In the genomic region with DNA sequence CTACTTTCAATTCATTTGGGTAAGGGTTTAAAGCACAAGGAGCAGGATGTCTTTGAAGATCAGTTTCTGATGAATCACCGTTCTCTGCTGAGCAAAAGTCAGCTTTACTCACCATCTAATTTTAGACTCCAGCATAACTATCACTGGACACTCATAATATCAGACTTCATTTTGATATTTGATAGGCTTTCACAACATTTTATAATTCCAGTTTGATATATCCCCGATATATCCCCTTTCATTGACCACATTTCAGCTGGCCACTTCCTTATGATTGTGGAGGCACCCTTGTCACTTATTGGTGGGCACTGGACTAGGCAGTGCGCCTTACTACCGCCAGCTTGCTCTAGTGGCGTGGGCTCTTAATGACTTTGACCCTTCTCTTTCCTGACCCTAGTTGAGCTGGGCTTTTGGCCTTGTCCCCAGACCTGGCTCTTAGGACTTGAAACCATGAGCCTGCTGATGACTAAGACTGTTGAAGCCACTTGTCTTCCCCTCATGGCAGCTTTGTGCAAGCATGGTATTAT, we compare ENCODE assay signal across 10 cellular contexts. TPM values are rescaled to one million over a fixed set of nuclear protein-coding genes. Genes with fewer than 3 reads are reported as not detected.
DNase-seq lines count a peak whose midpoint lies in the region; ATAC-seq and TF ChIP-seq lines count a peak whose summit lies in the region.
"Had no signal": no experiment of that assay in that cellular context is flagged by ENCODE, and none has a peak within 500 bp of the region (broad histone marks: within the 10 kb centered on the region; RNA-seq: fewer than 3 reads in every experiment).

No MANE protein-coding gene starts in this region.

- WGBS in SK-N-SH (ENCODE audit: low lambda C conversion rate), result 60% methylated on average over 5 of the region's 5 CpGs
- 92% methylated on average over 5 of the region's 5 CpGs for WGBS in testis, 2 donors

- peak in 1 of 2 experiments; percentile 36; a peak in 1 of 4 replicates for TF ChIP-seq EP300 in SK-N-SH (IDR thresholded peaks at IDR 0.05; ENCODE audit: borderline replicate concordance in 1 of 2, low read depth in 1 of 2, low read length in 1 of 2)

- POLR2A ChIA-PET in activated CD8-positive, alpha-beta T cell treated with anti-CD3 and anti-CD28 coated beads for 36 hours (lab: Charles Lee), result no interaction called here
- POLR2A ChIA-PET in activated CD8-positive, alpha-beta T cell treated with anti-CD3 and anti-CD28 coated beads, Interleukin-2, amount 10 ng/mL, durations not matched to agents 7 days and 5 days (lab: Charles Lee), result no interaction called here
- POLR2A ChIA-PET in SK-N-SH (lab: Yijun Ruan, JAX), result no interaction called here
- POLR2A ChIA-PET in naive thymus-derived CD8-positive, alpha-beta T cell (lab: Charles Lee), result interaction anchor here (0.5 kb wide), 1 partner anchor 33 kb away, joined by 4 read pairs; no protein-coding TSS in a partner anchor

- H3K4me3 Mint-ChIP-seq in activated CD8-positive, alpha-beta T cell treated with anti-CD3 and anti-CD28 coated beads for 36 hours, result no peak overlapping the region
- H3K4me3 Mint-ChIP-seq in activated CD8-positive, alpha-beta T cell treated with anti-CD3 and anti-CD28 coated beads, Interleukin-2, amount 10 ng/mL, durations not matched to agents 7 days and 5 days, result no peak overlapping the region
- no peak overlapping the region for H3K4me3 Mint-ChIP-seq in naive thymus-derived CD8-positive, alpha-beta T cell
- H3K4me3 Mint-ChIP-seq: CD4-positive, CD25-positive, alpha-beta regulatory T cell had no signal

- H3F3A ChIP-seq in SK-N-SH (replicated peaks; ENCODE audit: insufficient read depth), result peaks cover 35% of the 10 kb centered on the region

- intact Hi-C loops in activated CD8-positive, alpha-beta T cell treated with anti-CD3 and anti-CD28 coated beads for 36 hours (cut with micrococcal nuclease), result no loop called here
- intact Hi-C loops in testis (cut with DNase I; ENCODE audit: low total_unique reads), result no loop called here

- H3K9ac ChIP-seq in SK-N-SH (0 out of 2 replicates have a peak overlapping the region, but pooled peaks have one; percentile 44), subcutaneous abdominal adipose tissue (ENCODE audit: low read length in 5 of 5) (no peak overlapping the region)

- H3K27me3 ChIP-seq in SK-N-SH (ENCODE audit: insufficient read depth) (no peaks in the 10 kb centered on the region), subcutaneous abdominal adipose tissue (ENCODE audit: control insufficient read depth in 5 of 5, insufficient read depth in 4 of 5, low read length in 5 of 5) (no peaks in the 10 kb centered on the region), testis (no peaks in the 10 kb centered on the region)

- TF ChIP-seq CTCF in activated CD8-positive, alpha-beta T cell treated with anti-CD3 and anti-CD28 coated beads for 36 hours (IDR thresholded peaks at IDR 0.05), result no peak
- TF ChIP-seq CTCF in SK-N-SH (IDR thresholded peaks at IDR 0.05) (no peak), foreskin fibroblast (IDR thresholded peaks at IDR 0.05; ENCODE audit: low read depth, low read length) (no peak), testis (IDR thresholded peaks at IDR 0.05) (no peak)

- 0 out of 4 replicates have a peak overlapping the region, but pooled peaks of 1 of the 2 experiments have one; percentile 10 for H3K4me3 ChIP-seq in SK-N-SH (ENCODE audit: low read depth in 2 of 2, low read length in 1 of 2)
- H3K4me3 ChIP-seq in foreskin fibroblast (ENCODE audit: low read depth in 1 of 2, low read length in 2 of 2), result no peak overlapping the region
- H3K4me3 ChIP-seq in subcutaneous abdominal adipose tissue (ENCODE audit: low read depth in 1 of 5, low read length in 5 of 5), result no peak overlapping the region
- H3K4me3 ChIP-seq in testis, result no peak overlapping the region

- H3K36me3 Mint-ChIP-seq in activated CD8-positive, alpha-beta T cell treated with anti-CD3 and anti-CD28 coated beads for 36 hours (ENCODE audit: low read depth), result no peaks in the 10 kb centered on the region
- H3K36me3 Mint-ChIP-seq in activated CD8-positive, alpha-beta T cell treated with anti-CD3 and anti-CD28 coated beads, Interleukin-2, amount 10 ng/mL, durations not matched to agents 7 days and 5 days (ENCODE audit: low read depth), result no peaks in the 10 kb centered on the region
- no peaks in the 10 kb centered on the region for H3K36me3 Mint-ChIP-seq in naive thymus-derived CD8-positive, alpha-beta T cell
- H3K36me3 Mint-ChIP-seq: CD4-positive, CD25-positive, alpha-beta regulatory T cell had no signal

- H4K20me1 ChIP-seq in SK-N-SH (ENCODE audit: insufficient read depth), result no peaks in the 10 kb centered on the region

- H3K4me1 ChIP-seq in SK-N-SH (ENCODE audit: control insufficient read depth in 1 of 2, insufficient read depth in 2 of 2, low read depth in 1 of 2, low read length in 1 of 2) (peaks cover 28 to 41% of the 10 kb centered on the region in 2 experiments), subcutaneous abdominal adipose tissue (ENCODE audit: control insufficient read depth in 5 of 5, insufficient read depth in 5 of 5, low read length in 5 of 5) (peaks cover 0 to 37% (median 29%) of the 10 kb centered on the region in 5 donors), testis (no peaks in the 10 kb centered on the region)

- H3K36me3 ChIP-seq in SK-N-SH (replicated peaks in 1 of 2; ENCODE audit: control insufficient read depth in 1 of 2, insufficient read depth in 2 of 2, low read length in 1 of 2) (no peaks in the 10 kb centered on the region), subcutaneous abdominal adipose tissue (ENCODE audit: control insufficient read depth in 5 of 5, insufficient read depth in 5 of 5, low read length in 5 of 5) (peaks cover 0 to 3% (median 0%) of the 10 kb centered on the region in 5 donors), testis (ENCODE audit: low read depth, missing control alignments) (no peaks in the 10 kb centered on the region)

- TF ChIP-seq RAD21 in SK-N-SH (IDR thresholded peaks at IDR 0.05; ENCODE audit: low read length), result no peak

- CTCF ChIA-PET in activated CD8-positive, alpha-beta T cell treated with anti-CD3 and anti-CD28 coated beads for 36 hours (lab: Charles Lee), result interaction anchor here (0.8 to 1.3 kb wide), 4 partner anchors 15 to 131 kb away, joined by 3 read pairs; no protein-coding TSS in a partner anchor
- CTCF ChIA-PET in activated CD8-positive, alpha-beta T cell treated with anti-CD3 and anti-CD28 coated beads, Interleukin-2, amount 10 ng/mL, durations not matched to agents 7 days and 5 days (lab: Charles Lee), result interaction anchor here (1.0 to 1.6 kb wide), 4 partner anchors 18 to 253 kb away, joined by 3 to 7 read pairs (median 4); no protein-coding TSS in a partner anchor
- CTCF ChIA-PET in SK-N-SH (lab: Yijun Ruan, JAX), result interaction anchor here (1.4 kb wide), 1 partner anchor 130 kb away, joined by 5 read pairs; no protein-coding TSS in a partner anchor

- no peaks in the 10 kb centered on the region for H3K9me2 ChIP-seq in SK-N-SH

- no peak overlapping the region for H3K27ac Mint-ChIP-seq in activated CD8-positive, alpha-beta T cell treated with anti-CD3 and anti-CD28 coated beads for 36 hours
- no peak overlapping the region for H3K27ac Mint-ChIP-seq in activated CD8-positive, alpha-beta T cell treated with anti-CD3 and anti-CD28 coated beads, Interleukin-2, amount 10 ng/mL, durations not matched to agents 7 days and 5 days
- H3K27ac Mint-ChIP-seq in naive thymus-derived CD8-positive, alpha-beta T cell, result no peak overlapping the region
- H3K27ac Mint-ChIP-seq: CD4-positive, CD25-positive, alpha-beta regulatory T cell had no signal

- H2AFZ ChIP-seq in SK-N-SH (ENCODE audit: low read depth), result peak overlapping the region; percentile 14; the same call in 1 of the 2 replicates

- no peaks in the 10 kb centered on the region for H3K9me3 Mint-ChIP-seq in activated CD8-positive, alpha-beta T cell treated with anti-CD3 and anti-CD28 coated beads for 36 hours
- H3K9me3 Mint-ChIP-seq in activated CD8-positive, alpha-beta T cell treated with anti-CD3 and anti-CD28 coated beads, Interleukin-2, amount 10 ng/mL, durations not matched to agents 7 days and 5 days (ENCODE audit: insufficient read depth), result no peaks in the 10 kb centered on the region
- H3K9me3 Mint-ChIP-seq in naive thymus-derived CD8-positive, alpha-beta T cell, result no peaks in the 10 kb centered on the region
- H3K9me3 Mint-ChIP-seq: CD4-positive, CD25-positive, alpha-beta regulatory T cell had no signal

- TF ChIP-seq POLR2A in testis (IDR thresholded peaks at IDR 0.05), result no peak

- no peaks in the 10 kb centered on the region; the same call in 1 of the 2 replicates for H3K79me2 ChIP-seq in SK-N-SH (ENCODE audit: insufficient read depth)

- no peak for DNase-seq in activated CD8-positive, alpha-beta T cell treated with anti-CD3 and anti-CD28 coated beads for 36 hours
- no peak for DNase-seq in activated CD8-positive, alpha-beta T cell treated with anti-CD3 and anti-CD28 coated beads, Interleukin-2, amount 10 ng/mL, durations not matched to agents 7 days and 5 days
- DNase-seq in SK-N-SH (no peak), foreskin fibroblast (peak; percentile 76 to 88), testis (no peak)
- DNase-seq in naive thymus-derived CD8-positive, alpha-beta T cell, result no peak
- DNase-seq: NCI-H2081 treated with DMSO at 0.1 percent for 48 hours had no signal

- ATAC-seq in activated CD8-positive, alpha-beta T cell treated with anti-CD3 and anti-CD28 coated beads for 36 hours, result peak; percentile 81
- ATAC-seq in activated CD8-positive, alpha-beta T cell treated with anti-CD3 and anti-CD28 coated beads, Interleukin-2, amount 10 ng/mL, durations not matched to agents 7 days and 5 days, result no peak
- no peak for ATAC-seq in naive thymus-derived CD8-positive, alpha-beta T cell
- no peak for ATAC-seq in GM19455 (IDR thresholded peaks at IDR 0.05; ENCODE audit: unreplicated experiment)

- peaks cover 28% of the 10 kb centered on the region for H3K4me1 Mint-ChIP-seq in activated CD8-positive, alpha-beta T cell treated with anti-CD3 and anti-CD28 coated beads for 36 hours (ENCODE audit: low read depth)
- H3K4me1 Mint-ChIP-seq in activated CD8-positive, alpha-beta T cell treated with anti-CD3 and anti-CD28 coated beads, Interleukin-2, amount 10 ng/mL, durations not matched to agents 7 days and 5 days (ENCODE audit: low read depth), result peaks cover 24% of the 10 kb centered on the region
- peaks cover 0 to 5% (median 1%) of the 10 kb centered on the region in 4 donors for H3K4me1 Mint-ChIP-seq in naive thymus-derived CD8-positive, alpha-beta T cell

- H3K27ac ChIP-seq in SK-N-SH (ENCODE audit: low read depth in 2 of 2, low read length in 1 of 2) (peak overlapping the region in 1 of 2 experiments; percentile 86; a peak in 2 of 4 replicates), subcutaneous abdominal adipose tissue (ENCODE audit: low read depth, low read length) (peak overlapping the region; percentile 57), testis (no peak overlapping the region)

- H3K9me3 ChIP-seq in SK-N-SH (no peaks in the 10 kb centered on the region), subcutaneous abdominal adipose tissue (ENCODE audit: control insufficient read depth in 5 of 5, low read length in 5 of 5) (no peaks in the 10 kb centered on the region), testis (no peaks in the 10 kb centered on the region)

- H3K4me2 ChIP-seq in SK-N-SH, result peak overlapping the region; percentile 60

- H3K27me3 Mint-ChIP-seq in activated CD8-positive, alpha-beta T cell treated with anti-CD3 and anti-CD28 coated beads for 36 hours, result no peaks in the 10 kb centered on the region
- H3K27me3 Mint-ChIP-seq in activated CD8-positive, alpha-beta T cell treated with anti-CD3 and anti-CD28 coated beads, Interleukin-2, amount 10 ng/mL, durations not matched to agents 7 days and 5 days (ENCODE audit: low read depth), result no peaks in the 10 kb centered on the region
- peaks cover 0 to 14% (median 0%) of the 10 kb centered on the region in 5 donors for H3K27me3 Mint-ChIP-seq in naive thymus-derived CD8-positive, alpha-beta T cell
- H3K27me3 Mint-ChIP-seq: CD4-positive, CD25-positive, alpha-beta regulatory T cell had no signal

RNA-seq across cellular contexts. Expression of gene CYSTM1, which starts 46.8 kb away (rescaled TPM):
- 10 to 100 TPM; 15.8 to 18.5 TPM for total RNA-seq in activated CD8-positive, alpha-beta T cell treated with anti-CD3 and anti-CD28 coated beads for 36 hours
- 10 to 100 TPM; 10.5 to 12.2 TPM for total RNA-seq in activated CD8-positive, alpha-beta T cell treated with anti-CD3 and anti-CD28 coated beads, Interleukin-2, amount 10 ng/mL, durations not matched to agents 7 days and 5 days
- 27.1 and 29.3 TPM in 2 replicates for polyA plus RNA-seq in SK-N-SH (2012; rRNA removed)
- 22.0 and 22.6 TPM in 2 replicates for polyA plus RNA-seq in SK-N-SH (2012; cell fraction: cytosol; rRNA removed)
- 9.9 and 20.2 TPM in 2 replicates for polyA plus RNA-seq in SK-N-SH (2012; cell fraction: nucleus; rRNA removed)
- 1 to 10 TPM; 3.0 to 3.1 TPM for total RNA-seq in naive thymus-derived CD8-positive, alpha-beta T cell
- 1 to 10 TPM; 5.1 to 6.5 (median 6.3) TPM for polyA plus RNA-seq in naive thymus-derived CD8-positive, alpha-beta T cell
- total RNA-seq in testis, result 10 to 100 TPM; 33.5 to 43.6 TPM
- polyA plus RNA-seq in testis (ENCODE audit: insufficient read depth, low read depth, low replicate concordance), result 115 TPM

Comparison
In these comparisons a context has a peak if more than half of its experiments do, and no peak if none do; other contexts are left out.
1. DNase-seq: peak in foreskin fibroblast (2 of 2); none in activated CD8-positive, alpha-beta T cell treated with anti-CD3 and anti-CD28 coated beads for 36 hours (single experiment), activated CD8-positive, alpha-beta T cell treated with anti-CD3 and anti-CD28 coated beads, Interleukin-2, amount 10 ng/mL, durations not matched to agents 7 days and 5 days (single experiment), SK-N-SH (single experiment), naive thymus-derived CD8-positive, alpha-beta T cell (0 of 10) and testis (single experiment).